ENCODE assay signal across 1 cellular context in genomic region chr3:172226831-172227230, GRCh38.
TF ChIP-seq lines count a peak whose summit lies in the region.

No MANE protein-coding gene starts in this region.

TF ChIP-seq in SK-N-SH, 30 proteins besides CTCF, POLR2A, EP300 and RAD21 (continued from another document):
- TF ChIP-seq ZBTB33 (IDR thresholded peaks at IDR 0.05; ENCODE audit: borderline replicate concordance, low read depth) = no peak
